13 cellular contexts compared by ENCODE assay signal in genomic region chr6:56247654-56248122, GRCh38. TPM values are rescaled to one million over a fixed set of nuclear protein-coding genes. Genes with fewer than 3 reads are reported as not detected.
DNase-seq lines count a peak whose midpoint lies in the region; ATAC-seq, FAIRE-seq and TF ChIP-seq lines count a peak whose summit lies in the region.
"Had no signal": no experiment of that assay in that cellular context is flagged by ENCODE, and none has a peak within 500 bp of the region (broad histone marks: within the 10 kb centered on the region; RNA-seq: fewer than 3 reads in every experiment).

No MANE protein-coding gene starts in this region.

- no peaks in the 10 kb centered on the region for H4K20me1 ChIP-seq in endothelial cell of umbilical vein (replicated peaks; ENCODE audit: control insufficient read depth, extremely low read depth, insufficient read depth, low read length)

- peak overlapping the region; percentile 55 for H3K9ac ChIP-seq in HUES64 (ENCODE audit: low read depth, low read length)
- H3K9ac ChIP-seq in endothelial cell of umbilical vein (replicated peaks; ENCODE audit: extremely low read depth, insufficient read depth, low read length), result no peak overlapping the region
- peak overlapping the region; percentile 78 for H3K9ac ChIP-seq in mesenchymal stem cell (ENCODE audit: low read length)
- H3K9ac ChIP-seq in subcutaneous abdominal adipose tissue (ENCODE audit: low read length in 5 of 5), result no peak overlapping the region

- H3K27ac Mint-ChIP-seq in stimulated activated naive CD8-positive, alpha-beta T cell treated with anti-CD3 and anti-CD28 coated beads, Interleukin-15, amount 100 ng/mL, for 72 hours, result no peak overlapping the region
- H3K27ac Mint-ChIP-seq: activated T-helper 1 cell treated with anti-CD3 and anti-CD28 coated beads, Interleukin-12 subunit alpha, Interleukin-12 subunit beta, Interleukin-2, Interleukin-4 antibody, amounts not matched to agents 30 ng/mL and 10 ng/mL and 1 ng/mL, durations not matched to agents 14 hours and 24 hours and 36 hours; memory B cell had no signal

- no peak overlapping the region for H3K23ac ChIP-seq in mesenchymal stem cell (ENCODE audit: low read length in 2 of 2)

- intact Hi-C loops in endothelial cell of umbilical vein (cut with micrococcal nuclease), result loop anchor here (1.0 to 5.0 kb wide), 3 partner anchors 45 to 267 kb away; no protein-coding TSS in a partner anchor

- H4K8ac ChIP-seq in mesenchymal stem cell (ENCODE audit: low read length), result no peak overlapping the region

- H3K4me2 ChIP-seq in endothelial cell of umbilical vein (ENCODE audit: insufficient read depth, low read length), result peak overlapping the region; percentile 67
- H3K4me2 ChIP-seq in mesenchymal stem cell (ENCODE audit: low read length, poor library complexity, severe bottlenecking), result peak overlapping the region; percentile 93

- H4K91ac ChIP-seq in mesenchymal stem cell (ENCODE audit: low read length), result no peak overlapping the region

- H2AFZ ChIP-seq in endothelial cell of umbilical vein (ENCODE audit: low read depth, low read length) (peak overlapping the region; percentile 85), mesenchymal stem cell (ENCODE audit: low read depth, low read length) (peak overlapping the region; percentile 64)

- H2BK120ac ChIP-seq in mesenchymal stem cell (ENCODE audit: low read depth, low read length), result no peak overlapping the region

- no peak overlapping the region for H3K14ac ChIP-seq in mesenchymal stem cell (ENCODE audit: low read length in 2 of 2)

- H3K27me3 Mint-ChIP-seq in stimulated activated naive CD8-positive, alpha-beta T cell treated with anti-CD3 and anti-CD28 coated beads, Interleukin-15, amount 100 ng/mL, for 72 hours, result peaks cover 15% of the 10 kb centered on the region
- H3K27me3 Mint-ChIP-seq: memory B cell had no signal

- peak overlapping the region in 1 of 2 experiments; percentile 61 for H3K18ac ChIP-seq in mesenchymal stem cell (ENCODE audit: low read depth in 1 of 2, low read length in 2 of 2)

- no peaks in the 10 kb centered on the region for H3K79me2 ChIP-seq in endothelial cell of umbilical vein (ENCODE audit: control insufficient read depth, insufficient read depth, low read length)

- H3K4ac ChIP-seq in mesenchymal stem cell (ENCODE audit: low read depth in 1 of 2, low read length in 2 of 2), result no peak overlapping the region

- H3K4me1 ChIP-seq in HUES64 (ENCODE audit: insufficient read depth, low read length) (peaks cover 22% of the 10 kb centered on the region), endothelial cell of umbilical vein (ENCODE audit: control insufficient read depth, extremely low read depth, insufficient read depth, low read length) (no peaks in the 10 kb centered on the region), mesenchymal stem cell (ENCODE audit: control insufficient read depth, insufficient read depth, low read depth, low read length) (peaks cover 5% of the 10 kb centered on the region), subcutaneous abdominal adipose tissue (ENCODE audit: control insufficient read depth in 5 of 5, insufficient read depth in 5 of 5, low read length in 5 of 5) (peaks cover 0 to 10% (median 10%) of the 10 kb centered on the region in 5 donors)

- no peaks in the 10 kb centered on the region for H3K36me3 ChIP-seq in HUES64 (ENCODE audit: insufficient read depth, low read length)
- no peaks in the 10 kb centered on the region for H3K36me3 ChIP-seq in endothelial cell of umbilical vein (ENCODE audit: control insufficient read depth in 2 of 2, extremely low read depth in 1 of 2, insufficient read depth in 2 of 2, low read length in 2 of 2)
- no peaks in the 10 kb centered on the region for H3K36me3 ChIP-seq in mesenchymal stem cell (ENCODE audit: control insufficient read depth in 1 of 2, insufficient read depth in 2 of 2, low read depth in 1 of 2, low read length in 2 of 2)
- no peaks in the 10 kb centered on the region for H3K36me3 ChIP-seq in subcutaneous abdominal adipose tissue (ENCODE audit: control insufficient read depth in 5 of 5, insufficient read depth in 5 of 5, low read length in 5 of 5)

- CTCF ChIA-PET in endothelial cell of umbilical vein (lab: Charles Lee), result interaction anchor here (0.6 to 1.5 kb wide), 13 partner anchors 10 to 971 kb away, joined by 3 to 11 read pairs (median 4); no protein-coding TSS in a partner anchor

- dilution Hi-C loops in endothelial cell of umbilical vein (cut with MboI; ENCODE audit: extremely low pct_ligation_motif_present, low sequenced_read_pairs), result no loop called here

- H3K9me3 ChIP-seq in HUES64 (ENCODE audit: insufficient read depth, low read depth, low read length) (no peaks in the 10 kb centered on the region), endothelial cell of umbilical vein (replicated peaks; ENCODE audit: control insufficient read depth, insufficient read depth, low read length) (no peaks in the 10 kb centered on the region), mesenchymal stem cell (ENCODE audit: control insufficient read depth, low read length) (no peaks in the 10 kb centered on the region), subcutaneous abdominal adipose tissue (ENCODE audit: control insufficient read depth in 5 of 5, low read length in 5 of 5) (no peaks in the 10 kb centered on the region)

- BruUV-seq in endothelial cell of umbilical vein (replicated peaks; lab: Mats Ljungman, UMichigan), result no TSS peak

- WGBS in HUES64, result 34% methylated on average over 12 of the region's 12 CpGs
- 19% methylated on average over 12 of the region's 12 CpGs for WGBS in mesenchymal stem cell

- no peak overlapping the region for H2AK5ac ChIP-seq in mesenchymal stem cell (ENCODE audit: low read length, severe bottlenecking)

- H3K79me1 ChIP-seq in mesenchymal stem cell (replicated peaks; ENCODE audit: low read length, poor library complexity, severe bottlenecking), result no peaks in the 10 kb centered on the region

- no peak overlapping the region for H2BK15ac ChIP-seq in mesenchymal stem cell (ENCODE audit: low read depth, poor library complexity, severe bottlenecking)

- H3K9me1 ChIP-seq in endothelial cell of umbilical vein (replicated peaks; ENCODE audit: control insufficient read depth, extremely low read depth, insufficient read depth, low read length), result no peaks in the 10 kb centered on the region

- no peak for ATAC-seq in stimulated activated naive CD8-positive, alpha-beta T cell treated with anti-CD3 and anti-CD28 coated beads, Interleukin-15, amount 100 ng/mL, for 72 hours

- FAIRE-seq in endothelial cell of umbilical vein (lab: Jason Lieb, UNC), result no peak
- FAIRE-seq: TTC549 had no signal

- H3K4me3 Mint-ChIP-seq in stimulated activated naive CD8-positive, alpha-beta T cell treated with anti-CD3 and anti-CD28 coated beads, Interleukin-15, amount 100 ng/mL, for 72 hours, result no peak overlapping the region
- H3K4me3 Mint-ChIP-seq: activated T-helper 1 cell treated with anti-CD3 and anti-CD28 coated beads, Interleukin-12 subunit alpha, Interleukin-12 subunit beta, Interleukin-2, Interleukin-4 antibody, amounts not matched to agents 30 ng/mL and 10 ng/mL and 1 ng/mL, durations not matched to agents 14 hours and 24 hours and 36 hours; memory B cell had no signal

- TF ChIP-seq POLR2A in endothelial cell of umbilical vein (IDR thresholded peaks at IDR 0.05; ENCODE audit: low read depth, low read length), result no peak

- H3K4me1 Mint-ChIP-seq in stimulated activated naive CD8-positive, alpha-beta T cell treated with anti-CD3 and anti-CD28 coated beads, Interleukin-15, amount 100 ng/mL, for 72 hours, result no peaks in the 10 kb centered on the region
- H3K4me1 Mint-ChIP-seq: memory B cell had no signal

- H2BK5ac ChIP-seq in mesenchymal stem cell (ENCODE audit: low read depth, low read length, poor library complexity, severe bottlenecking), result no peak overlapping the region

- peak overlapping the region; percentile 84; the same call in 1 of the 2 replicates for H3K27ac ChIP-seq in HUES64 (ENCODE audit: low read depth, low read length)
- no peak overlapping the region for H3K27ac ChIP-seq in endothelial cell of umbilical vein (ENCODE audit: insufficient read depth, low read depth, low read length)
- no peak overlapping the region for H3K27ac ChIP-seq in mesenchymal stem cell (ENCODE audit: low read length, poor library complexity, severe bottlenecking)
- H3K27ac ChIP-seq in subcutaneous abdominal adipose tissue (ENCODE audit: low read depth, low read length), result no peak overlapping the region

- no peak for DNase-seq in endothelial cell of umbilical vein (ENCODE audit: low read depth, low spot score)
- no peak for DNase-seq in mesenchymal stem cell
- no peak for DNase-seq in NCI-H187 treated with DMSO at 0.1 percent for 48 hours (lab: John Stamatoyannopoulos, UW)
- DNase-seq in stimulated activated naive CD8-positive, alpha-beta T cell treated with anti-CD3 and anti-CD28 coated beads, Interleukin-15, amount 100 ng/mL, for 72 hours, result no peak
- no peak for DNase-seq in NCI-H446 (lab: John Stamatoyannopoulos, UW)
- no peak for DNase-seq in anterior cingulate cortex (lab: John Stamatoyannopoulos, UW)
- DNase-seq: DMS 273 treated with DMSO at 0.1 percent for 48 hours; NK-92 treated with Interleukin-12 subunit alpha and Interleukin-12 subunit beta, amount 100 ng/mL, for 24 hours had no signal

- peaks cover 0 to 8% of the 10 kb centered on the region in 2 donors for H3K9me3 Mint-ChIP-seq in stimulated activated naive CD8-positive, alpha-beta T cell treated with anti-CD3 and anti-CD28 coated beads, Interleukin-15, amount 100 ng/mL, for 72 hours
- H3K9me3 Mint-ChIP-seq: activated T-helper 1 cell treated with anti-CD3 and anti-CD28 coated beads, Interleukin-12 subunit alpha, Interleukin-12 subunit beta, Interleukin-2, Interleukin-4 antibody, amounts not matched to agents 30 ng/mL and 10 ng/mL and 1 ng/mL, durations not matched to agents 14 hours and 24 hours and 36 hours had no signal

- TF ChIP-seq CTCF in endothelial cell of umbilical vein (IDR thresholded peaks at IDR 0.05; ENCODE audit: extremely low read depth in 1 of 2, insufficient read depth in 1 of 2, low read depth in 1 of 2, low read length in 2 of 2), result no peak

- H3K4me3 ChIP-seq in HUES64 (ENCODE audit: low read length) (peak overlapping the region; percentile 53), endothelial cell of umbilical vein (replicated peaks in 1 of 3; ENCODE audit: insufficient read depth in 1 of 3, low read depth in 1 of 3, low read length in 3 of 3) (peak overlapping the region in 2 of 3 experiments; percentile 25 to 33), mesenchymal stem cell (ENCODE audit: insufficient read depth in 1 of 2, low read depth in 1 of 2, low read length in 2 of 2) (peak overlapping the region; percentile 61 to 85), subcutaneous abdominal adipose tissue (ENCODE audit: low read depth in 1 of 5, low read length in 5 of 5) (peak overlapping the region; percentile 28 to 51 (median 47))

- POLR2A ChIA-PET in endothelial cell of umbilical vein (lab: Charles Lee), result no interaction called here

- H3K27me3 ChIP-seq in HUES64 (ENCODE audit: insufficient read depth, low read length) (peaks cover 14% of the 10 kb centered on the region), endothelial cell of umbilical vein (ENCODE audit: control insufficient read depth in 2 of 2, insufficient read depth in 2 of 2, low read length in 2 of 2) (peaks cover 3% of the 10 kb centered on the region in 2 experiments), mesenchymal stem cell (ENCODE audit: control insufficient read depth in 1 of 2, insufficient read depth in 1 of 2, low read length in 2 of 2) (peaks cover 0 to 4% of the 10 kb centered on the region in 2 experiments), subcutaneous abdominal adipose tissue (ENCODE audit: control insufficient read depth in 5 of 5, insufficient read depth in 4 of 5, low read length in 5 of 5) (peaks cover 6 to 12% (median 10%) of the 10 kb centered on the region in 5 donors)

- H2BK12ac ChIP-seq in mesenchymal stem cell (ENCODE audit: low read length in 2 of 2), result no peak overlapping the region

RNA-seq across cellular contexts. Expression of gene COL21A1, which starts 0.3 kb away (rescaled TPM):
- 1.4 TPM for polyA plus RNA-seq in HUES64 (2013, experiment 1 of 2)
- 0.95 TPM for polyA plus RNA-seq in HUES64 (2013, experiment 2 of 2)
- total RNA-seq in endothelial cell of umbilical vein, result 1.4 TPM in 2 replicates
- polyA plus RNA-seq in endothelial cell of umbilical vein, result 0.11 and 0.22 TPM in 2 replicates
- polyA plus RNA-seq in endothelial cell of umbilical vein (2011; cell fraction: cytosol; rRNA removed), result 0.23 and 1.3 TPM in 2 replicates
- polyA plus RNA-seq in endothelial cell of umbilical vein (2011; cell fraction: nucleus; rRNA removed), result 1.3 and 2.3 TPM in 2 replicates
- polyA plus RNA-seq in endothelial cell of umbilical vein (2012), result 0.21 and 0.60 TPM in 2 replicates
- polyA minus RNA-seq in endothelial cell of umbilical vein, result 0.22 and 0.59 TPM in 2 replicates
- polyA minus RNA-seq in endothelial cell of umbilical vein (2011; cell fraction: cytosol; rRNA and poly(A)+ RNA removed), result not detected
- 0.43 and 1.8 TPM in 2 replicates for polyA minus RNA-seq in endothelial cell of umbilical vein (2011; cell fraction: nucleus; rRNA and poly(A)+ RNA removed)
- polyA plus RNA-seq in mesenchymal stem cell (2013, experiment 1 of 2), result 4.0 TPM
- polyA plus RNA-seq in mesenchymal stem cell (2013, experiment 2 of 2), result 3.9 TPM
- total RNA-seq: activated T-helper 1 cell treated with anti-CD3 and anti-CD28 coated beads, Interleukin-12 subunit alpha, Interleukin-12 subunit beta, Interleukin-2, Interleukin-4 antibody, amounts not matched to agents 30 ng/mL and 10 ng/mL and 1 ng/mL, durations not matched to agents 14 hours and 24 hours and 36 hours had no signal

Comparison
In these comparisons a context has a peak if more than half of its experiments do, and no peak if none do; other contexts are left out.
1. H3K9ac ChIP-seq: peak in HUES64 (single experiment) and mesenchymal stem cell (single experiment); none in endothelial cell of umbilical vein (single experiment) and subcutaneous abdominal adipose tissue (0 of 5).
2. Peak in every context shown above with its lines, with median percentiles within 50 percentile points of each other: H3K4me3 ChIP-seq.